ENCODE assay signal across 1 cellular context in the genomic region with DNA sequence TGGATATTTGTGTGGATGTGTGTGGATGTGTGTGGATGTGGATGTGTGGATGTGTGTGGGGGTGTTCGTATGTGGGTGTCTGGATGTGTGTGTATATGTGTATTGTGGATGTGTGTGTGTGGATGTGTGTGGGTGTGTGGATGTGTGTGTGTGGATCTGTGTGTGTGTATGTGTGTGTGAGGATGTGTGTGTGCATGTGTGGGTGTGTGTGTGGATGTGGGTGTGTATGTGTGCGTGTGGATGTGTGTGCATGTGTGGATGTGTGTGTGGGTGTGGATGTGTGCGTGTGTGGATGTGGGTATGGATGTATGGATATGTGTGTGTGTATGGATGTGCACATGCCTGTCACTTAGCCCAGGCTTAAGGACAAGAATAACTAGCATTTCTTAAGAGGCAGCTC.
TF ChIP-seq lines count a peak whose summit lies in the region.

No MANE protein-coding gene starts in this region.

TF ChIP-seq in GM12878, 131 proteins besides CTCF, POLR2A, EP300 and RAD21:
- no peak for TF ChIP-seq MYB (IDR thresholded peaks at IDR 0.05; ENCODE audit: borderline replicate concordance, low read depth, low read length)
- peak; percentile 89 for TF ChIP-seq BCL3 (IDR thresholded peaks at IDR 0.05; ENCODE audit: borderline replicate concordance, insufficient read depth, low read depth, low read length, poor library complexity, severe bottlenecking)
- peak; percentile 45; the same call in 1 of the 2 replicates for TF ChIP-seq TCF3 (IDR thresholded peaks at IDR 0.05; ENCODE audit: borderline replicate concordance, insufficient read depth, low read depth, low read length)
